25 cellular contexts compared by ENCODE assay signal in the genomic region with DNA sequence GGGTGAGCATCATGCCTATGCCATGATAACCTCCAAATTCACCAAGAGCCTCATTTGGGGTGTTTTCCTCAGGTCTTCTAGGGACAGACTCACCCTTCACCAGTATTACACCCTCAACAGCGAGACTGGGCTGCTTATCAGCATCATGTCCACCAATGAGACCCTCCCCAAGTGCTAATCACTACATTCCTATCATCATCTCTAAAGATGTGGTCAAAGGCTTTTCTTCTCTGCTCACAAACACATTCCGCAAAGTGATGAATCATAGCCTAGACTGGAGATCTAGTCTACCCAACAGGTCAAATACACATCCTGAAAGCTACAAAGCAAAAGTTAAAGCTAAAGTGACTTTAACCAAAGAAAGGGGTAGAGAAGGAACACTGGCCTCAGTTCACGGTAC.
A peak's percentile ranks its signal among the peaks of the same experiment; 100 is the strongest.
DNase-seq lines count a peak whose midpoint lies in the region; ATAC-seq lines count a peak whose summit lies in the region.
"Had no signal": no experiment of that assay in that cellular context is flagged by ENCODE, and none has a peak within 500 bp of the region (broad histone marks: within the 10 kb centered on the region; RNA-seq: fewer than 3 reads in every experiment).

No MANE protein-coding gene starts in this region.

- peaks cover 10 to 14% (median 13%) of the 10 kb centered on the region in 5 donors for H3K27me3 Mint-ChIP-seq in naive thymus-derived CD8-positive, alpha-beta T cell

- H3K27ac Mint-ChIP-seq in naive thymus-derived CD8-positive, alpha-beta T cell: no peak overlapping the region
- H3K27ac Mint-ChIP-seq: CD4-positive, alpha-beta memory T cell; GM23338; H9 had no signal

- peaks cover 0 to under 1% (median 0%) of the 10 kb centered on the region in 3 donors for H3K36me3 Mint-ChIP-seq in naive thymus-derived CD8-positive, alpha-beta T cell
- H3K36me3 Mint-ChIP-seq: CD4-positive, alpha-beta memory T cell had no signal

- peak; percentile 26 for DNase-seq in HT1080 (ENCODE audit: low read depth)
- DNase-seq in amniotic epithelial cell (ENCODE audit: low read depth): peak; percentile 24
- peak; percentile 16 for DNase-seq in iris pigment epithelial cell (ENCODE audit: low read depth)
- no peak for DNase-seq in naive thymus-derived CD8-positive, alpha-beta T cell
- no peak for DNase-seq in HuH-7.5 (ENCODE audit: low spot score)
- DNase-seq in effector CD8-positive, alpha-beta T cell (lab: John Stamatoyannopoulos, UW): no peak
- DNase-seq: C1 segment of cervical spinal cord; CD4-positive, alpha-beta memory T cell; COR-L47; DMS53; H9; IMR-90; KG1; NCI-H1048; NCI-H1436; NCI-H1930; NCI-H2107; NCI-H446; NCI-H524 treated with DMSO at 0.1 percent for 48 hours; NCI-H774; SIG-M5; SK-N-SH; SW 1271 had no signal

- POLR2A ChIA-PET in naive thymus-derived CD8-positive, alpha-beta T cell (lab: Charles Lee): no interaction called here

- no peaks in the 10 kb centered on the region for H3K9me3 Mint-ChIP-seq in naive thymus-derived CD8-positive, alpha-beta T cell
- H3K9me3 Mint-ChIP-seq: CD4-positive, alpha-beta memory T cell had no signal

- H3K4me3 Mint-ChIP-seq in naive thymus-derived CD8-positive, alpha-beta T cell: no peak overlapping the region
- H3K4me3 Mint-ChIP-seq: CD4-positive, alpha-beta memory T cell; GM23338; H9 had no signal

- ATAC-seq in naive thymus-derived CD8-positive, alpha-beta T cell: no peak
- no peak for ATAC-seq in HG02678 (IDR thresholded peaks at IDR 0.05; ENCODE audit: unreplicated experiment)
- ATAC-seq: GM23338 had no signal

- no peaks in the 10 kb centered on the region for H3K4me1 Mint-ChIP-seq in naive thymus-derived CD8-positive, alpha-beta T cell
- H3K4me1 Mint-ChIP-seq: CD4-positive, alpha-beta memory T cell had no signal

Comparison
In these comparisons a context has a peak if more than half of its experiments do, and no peak if none do; other contexts are left out.
1. DNase-seq: peak in HT1080 (single experiment), amniotic epithelial cell (single experiment) and iris pigment epithelial cell (single experiment); none in naive thymus-derived CD8-positive, alpha-beta T cell (0 of 10), HuH-7.5 (single experiment) and effector CD8-positive, alpha-beta T cell (single experiment).